ENCODE assay signal across 34 cellular contexts in genomic region chr11:101262258-101262657, GRCh38.
"Had no signal": no experiment of that assay in that cellular context is flagged by ENCODE, and none has a peak within 500 bp of the region (broad histone marks: within the 10 kb centered on the region; RNA-seq: fewer than 3 reads in every experiment).

No MANE protein-coding gene starts in this region.

- H3K4me1 ChIP-seq: adrenal gland, ascending aorta, body of pancreas, breast epithelium had no signal

- ATAC-seq: activated naive CD4-positive, alpha-beta T cell treated with anti-CD3 and anti-CD28 coated beads, Interleukin-2, amount 50 U/mL, for 72 hours; activated naive CD8-positive, alpha-beta T cell treated with anti-CD3 and anti-CD28 coated beads, Interleukin-2, amount 50 U/mL, for 24 hours; activated T-cell treated with anti-CD3 and anti-CD28 coated beads, Interleukin-2, amount 50 U/mL, for 4 hours; activated T-cell treated with anti-CD3 and anti-CD28 coated beads, Interleukin-2, amount 50 U/mL, for 72 hours; activated T-helper 17 cell treated with anti-CD3 and anti-CD28 coated beads, Interleukin-2, amount 50 U/mL, for 72 hours; body of pancreas had no signal

- H3K4me3 ChIP-seq: adrenal gland, ascending aorta, body of pancreas, breast epithelium, cardiac muscle cell had no signal

- FAIRE-seq: astrocyte, bronchial epithelial cell had no signal

- H3K36me3 ChIP-seq: adrenal gland, ascending aorta, brain microvascular endothelial cell, breast epithelium, cardiac muscle cell had no signal

- H3K27me3 ChIP-seq: adrenal gland, ascending aorta, body of pancreas, brain microvascular endothelial cell, breast epithelium, cardiac muscle cell had no signal

- H3K27ac ChIP-seq: adrenal gland, ascending aorta, body of pancreas, brain microvascular endothelial cell, breast epithelium, cardiac muscle cell had no signal

- H3K9me3 ChIP-seq: adrenal gland, ascending aorta, body of pancreas, breast epithelium had no signal

- DNase-seq: activated effector memory CD4-positive, alpha-beta T cell treated with anti-CD3 and anti-CD28 coated beads, Interleukin-2, amount 50 U/mL, for 16 hours; activated effector memory CD4-positive, alpha-beta T cell treated with Interleukin-2 at 50 U/mL for 16 hours; activated gamma-delta T cell; activated gamma-delta T cell treated with Interleukin-2 at 50 U/mL for 16 hours; activated naive CD4-positive, alpha-beta T cell; activated naive CD4-positive, alpha-beta T cell treated with anti-CD3 and anti-CD28 coated beads for 36 hours; activated naive CD4-positive, alpha-beta T cell treated with anti-CD3 and anti-CD28 coated beads, Interleukin-2, amount 10 ng/mL, durations not matched to agents 7 days and 5 days; activated naive CD4-positive, alpha-beta T cell treated with anti-CD3 and anti-CD28 coated beads, Interleukin-2, amount 50 U/mL, for 16 hours; activated naive CD4-positive, alpha-beta T cell treated with Interleukin-2 at 50 U/mL for 16 hours; activated naive CD8-positive, alpha-beta T cell treated with anti-CD3 and anti-CD28 coated beads for 36 hours; activated naive CD8-positive, alpha-beta T cell treated with anti-CD3 and anti-CD28 coated beads, Interleukin-2, amount 10 ng/mL, durations not matched to agents 7 days and 5 days; activated naive CD8-positive, alpha-beta T cell treated with anti-CD3 and anti-CD28 coated beads, Interleukin-2, amount 50 U/mL, for 24 hours; activated T-cell treated with anti-CD3 and anti-CD28 coated beads, Interleukin-2, amount 50 U/mL, for 1 hour; activated T-cell treated with anti-CD3 and anti-CD28 coated beads, Interleukin-2, amount 50 U/mL, for 24 hours; activated T-cell treated with anti-CD3 and anti-CD28 coated beads, Interleukin-2, amount 50 U/mL, for 4 hours; activated T-cell treated with anti-CD3 and anti-CD28 coated beads, Interleukin-2, amount 50 U/mL, for 48 hours; activated T-cell treated with anti-CD3 and anti-CD28 coated beads, Interleukin-2, amount 50 U/mL, for 72 hours; adrenal gland; amniotic stem cell; amygdala; anterior cingulate cortex; aorta; body of pancreas; brain microvascular endothelial cell; caudate nucleus; central memory CD4-positive, alpha-beta T cell; cerebellar nuclear complex had no signal
